In genomic region chr3:140053794-140054193, GRCh38 we compare ENCODE assay signal across 24 cellular contexts.
"Had no signal": no experiment of that assay in that cellular context is flagged by ENCODE, and none has a peak within 500 bp of the region (broad histone marks: within the 10 kb centered on the region; RNA-seq: fewer than 3 reads in every experiment).

No MANE protein-coding gene starts in this region.

- H3K9me3 Mint-ChIP-seq: nephron; stimulated activated naive CD8-positive, alpha-beta T cell treated with anti-CD3 and anti-CD28 coated beads, Interleukin-15, Interleukin-2, amounts not matched to agents 100 ng/mL and 50 ng/mL, for 24 hours had no signal

- H3K36me3 Mint-ChIP-seq: immature natural killer cell; naive thymus-derived CD8-positive, alpha-beta T cell; stimulated activated naive B cell treated with anti-CD40 and anti-IgM and Interleukin-4, amounts not matched to agents 10 μg/mL and 1 μg/mL and 100 μg/mL, for 72 hours had no signal

- FAIRE-seq: islet of Langerhans, kidney had no signal

- H3K27ac ChIP-seq: left lung, lower lobe of right lung, ovary, prostate gland, skin epidermis, suprapubic skin, thoracic aorta, tibial artery, uterus had no signal

- DNase-seq: hypothalamus; immature natural killer cell; kidney; left lung; lower lobe of right lung; mammary epithelial cell; mesenchymal stem cell; naive thymus-derived CD8-positive, alpha-beta T cell; stimulated activated CD4-positive, alpha-beta T cell treated with anti-CD3 and anti-CD28 coated beads, Interleukin-12 subunit alpha, Interleukin-12 subunit beta, amount 100 ng/mL, for 4 hours; stimulated activated CD4-positive, alpha-beta T cell treated with anti-CD3 and anti-CD28 coated beads, Interleukin-15, amount 100 ng/mL, for 24 hours; stimulated activated CD4-positive, alpha-beta T cell treated with anti-CD3 and anti-CD28 coated beads, Interleukin-2, amount 100 ng/mL, for 24 hours; stimulated activated CD4-positive, alpha-beta T cell treated with anti-CD3 and anti-CD28 coated beads, Interleukin-4, amount 100 ng/mL, for 1 hour; stimulated activated naive B cell treated with anti-CD40 and anti-IgM and Interleukin-4, amounts not matched to agents 10 μg/mL and 1 μg/mL and 100 μg/mL, for 72 hours; tibial artery; trophoblast cell; uterus had no signal

- H3K4me3 Mint-ChIP-seq: immature natural killer cell; naive thymus-derived CD8-positive, alpha-beta T cell; nephron; stimulated activated naive B cell treated with anti-CD40 and anti-IgM and Interleukin-4, amounts not matched to agents 10 μg/mL and 1 μg/mL and 100 μg/mL, for 72 hours; stimulated activated naive CD8-positive, alpha-beta T cell treated with anti-CD3 and anti-CD28 coated beads, Interleukin-15, Interleukin-2, amounts not matched to agents 100 ng/mL and 50 ng/mL, for 24 hours had no signal

- H3K36me3 ChIP-seq: left lung, lower lobe of right lung, ovary, prostate gland, suprapubic skin, thoracic aorta, tibial artery, uterus had no signal

- H3K4me1 Mint-ChIP-seq: immature natural killer cell; naive thymus-derived CD8-positive, alpha-beta T cell; stimulated activated naive B cell treated with anti-CD40 and anti-IgM and Interleukin-4, amounts not matched to agents 10 μg/mL and 1 μg/mL and 100 μg/mL, for 72 hours had no signal

- H3K27me3 ChIP-seq: left lung, ovary, suprapubic skin, tibial artery, uterus had no signal

- ATAC-seq: left lung; lower lobe of right lung; naive thymus-derived CD8-positive, alpha-beta T cell; stimulated activated naive B cell treated with anti-CD40 and anti-IgM and Interleukin-4, amounts not matched to agents 10 μg/mL and 1 μg/mL and 100 μg/mL, for 72 hours had no signal

- H3K4me1 ChIP-seq: left lung, lower lobe of right lung, prostate gland, suprapubic skin, tibial artery, uterus had no signal

- H3K27ac Mint-ChIP-seq: immature natural killer cell; naive thymus-derived CD8-positive, alpha-beta T cell; nephron; stimulated activated naive B cell treated with anti-CD40 and anti-IgM and Interleukin-4, amounts not matched to agents 10 μg/mL and 1 μg/mL and 100 μg/mL, for 72 hours; stimulated activated naive CD8-positive, alpha-beta T cell treated with anti-CD3 and anti-CD28 coated beads, Interleukin-15, Interleukin-2, amounts not matched to agents 100 ng/mL and 50 ng/mL, for 24 hours had no signal

- H3K4me3 ChIP-seq: left lung, lower lobe of right lung, ovary, prostate gland, skin epidermis, suprapubic skin, thoracic aorta, tibial artery, uterus had no signal

- H3K9me3 ChIP-seq: lower lobe of right lung, ovary, prostate gland, suprapubic skin, thoracic aorta, tibial artery, uterus had no signal
